23 cellular contexts compared by ENCODE assay signal in the genomic region with DNA sequence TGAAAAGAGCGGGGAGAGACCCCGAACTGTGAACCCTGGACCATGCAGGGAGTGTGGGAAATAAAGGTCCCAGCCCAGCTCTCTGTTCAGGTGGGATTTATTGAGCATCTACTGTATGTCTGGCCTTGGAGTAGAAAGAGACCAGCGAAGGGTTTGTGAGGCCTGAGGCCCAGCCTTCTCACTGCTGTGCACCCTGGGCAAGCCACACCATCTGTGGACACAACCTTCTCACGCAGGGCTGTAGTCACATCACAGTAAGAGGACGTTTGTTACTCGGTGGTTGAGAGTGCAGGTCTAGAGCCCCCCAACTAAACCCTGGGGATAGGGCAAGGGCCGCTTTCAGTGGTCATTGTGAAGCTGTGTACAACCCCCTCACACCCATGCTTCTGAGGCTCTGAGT. TPM values are rescaled to one million over a fixed set of nuclear protein-coding genes. Genes with fewer than 3 reads are reported as not detected.
DNase-seq lines count a peak whose midpoint lies in the region; ATAC-seq and TF ChIP-seq lines count a peak whose summit lies in the region.
"Had no signal": no experiment of that assay in that cellular context is flagged by ENCODE, and none has a peak within 500 bp of the region (broad histone marks: within the 10 kb centered on the region; RNA-seq: fewer than 3 reads in every experiment).

No MANE protein-coding gene starts in this region.

- no peaks in the 10 kb centered on the region for H3K9me3 Mint-ChIP-seq in activated naive CD8-positive, alpha-beta T cell treated with anti-CD3 and anti-CD28 coated beads, Interleukin-2, amount 10 ng/mL, durations not matched to agents 7 days and 5 days
- no peaks in the 10 kb centered on the region for H3K9me3 Mint-ChIP-seq in activated naive CD8-positive, alpha-beta T cell treated with anti-CD3 and anti-CD28 coated beads for 36 hours
- H3K9me3 Mint-ChIP-seq: activated T-helper 17 cell treated with anti-CD3 and anti-CD28 coated beads, Interleukin-2, amount 50 U/mL, for 72 hours; mesothelial cell of epicardium; natural killer cell had no signal

- no peak for TF ChIP-seq POLR2A in testis (IDR thresholded peaks at IDR 0.05)

- 88 to 90% methylated on average over 7 of the region's 7 CpGs for WGBS in testis, 2 donors

- H3K27me3 ChIP-seq in dorsolateral prefrontal cortex (no peaks in the 10 kb centered on the region), testis (no peaks in the 10 kb centered on the region)
- H3K27me3 ChIP-seq: BLaER1 treated with 17β-estradiol and CSF1 and Interleukin-3, amounts not matched to agents 10 nM and 100 nM; colonic mucosa had no signal

- H3K36me3 Mint-ChIP-seq in activated naive CD8-positive, alpha-beta T cell treated with anti-CD3 and anti-CD28 coated beads, Interleukin-2, amount 10 ng/mL, durations not matched to agents 7 days and 5 days = no peaks in the 10 kb centered on the region
- no peaks in the 10 kb centered on the region for H3K36me3 Mint-ChIP-seq in activated naive CD8-positive, alpha-beta T cell treated with anti-CD3 and anti-CD28 coated beads for 36 hours
- H3K36me3 Mint-ChIP-seq: mesothelial cell of epicardium, natural killer cell had no signal

- TF ChIP-seq CTCF in dorsolateral prefrontal cortex (IDR thresholded peaks at IDR 0.05 in 54 of 56, conservative IDR thresholded peaks at IDR 0.05 in 2 of 56; ENCODE audit: low read depth in 1 of 56, partially characterized antibody in 56 of 56) (no peak), testis (IDR thresholded peaks at IDR 0.05) (no peak)

- H3K27me3 Mint-ChIP-seq in activated naive CD8-positive, alpha-beta T cell treated with anti-CD3 and anti-CD28 coated beads, Interleukin-2, amount 10 ng/mL, durations not matched to agents 7 days and 5 days = peaks cover 25% of the 10 kb centered on the region
- H3K27me3 Mint-ChIP-seq in activated naive CD8-positive, alpha-beta T cell treated with anti-CD3 and anti-CD28 coated beads for 36 hours = peaks cover 33% of the 10 kb centered on the region

- peak; percentile 6 for DNase-seq in activated naive CD8-positive, alpha-beta T cell treated with anti-CD3 and anti-CD28 coated beads, Interleukin-2, amount 10 ng/mL, durations not matched to agents 7 days and 5 days
- no peak for DNase-seq in activated naive CD8-positive, alpha-beta T cell treated with anti-CD3 and anti-CD28 coated beads for 36 hours
- DNase-seq in dorsolateral prefrontal cortex (peak in 7 of 10 donors; percentile 2 to 35 (median 12)), mesenteric fat pad (ENCODE audit: low spot score) (peak; percentile 72), testis (peak; percentile 4), iPS-NIHi7 (ENCODE audit: extremely low spot score) (no peak), HK-2 (ENCODE audit: unreplicated experiment) (no peak)
- DNase-seq: ACHN; activated CD4-positive, alpha-beta T cell treated with anti-CD3 and anti-CD28 coated beads for 36 hours; colonic mucosa; GM23248; natural killer cell; NCI-H1048; NCI-H187; NCI-H748 treated with DMSO at 0.1 percent for 48 hours; SHP77 treated with DMSO at 0.1 percent for 48 hours; stimulated activated naive CD4-positive, alpha-beta T cell treated with Interleukin-2 at 50 U/mL for 16 hours had no signal

- H3K4me3 ChIP-seq in dorsolateral prefrontal cortex = peak overlapping the region in 2 of 59 donors; percentile 7 to 24
- H3K4me3 ChIP-seq in testis = no peak overlapping the region
- H3K4me3 ChIP-seq: BLaER1 treated with 17β-estradiol and CSF1 and Interleukin-3, amounts not matched to agents 10 nM and 100 nM; colonic mucosa; GM23248; skin epidermis had no signal

- POLR2A ChIA-PET in activated naive CD8-positive, alpha-beta T cell treated with anti-CD3 and anti-CD28 coated beads, Interleukin-2, amount 10 ng/mL, durations not matched to agents 7 days and 5 days (lab: Charles Lee) = no interaction called here

- no peak overlapping the region for H3K4me3 Mint-ChIP-seq in activated naive CD8-positive, alpha-beta T cell treated with anti-CD3 and anti-CD28 coated beads, Interleukin-2, amount 10 ng/mL, durations not matched to agents 7 days and 5 days
- H3K4me3 Mint-ChIP-seq in activated naive CD8-positive, alpha-beta T cell treated with anti-CD3 and anti-CD28 coated beads for 36 hours = no peak overlapping the region
- H3K4me3 Mint-ChIP-seq: activated CD4-positive, alpha-beta T cell treated with anti-CD3 and anti-CD28 coated beads for 36 hours; activated T-helper 17 cell treated with anti-CD3 and anti-CD28 coated beads, Interleukin-2, amount 50 U/mL, for 72 hours; mesothelial cell of epicardium; natural killer cell had no signal

- H3K27ac ChIP-seq in dorsolateral prefrontal cortex = peak overlapping the region in 42 of 59 donors; percentile 6 to 97 (median 61)
- H3K27ac ChIP-seq in testis = no peak overlapping the region
- H3K27ac ChIP-seq: colonic mucosa, GM23248, skin epidermis had no signal

- no peaks in the 10 kb centered on the region for H3K9me3 ChIP-seq in testis
- H3K9me3 ChIP-seq: BLaER1 treated with 17β-estradiol and CSF1 and Interleukin-3, amounts not matched to agents 10 nM and 100 nM; colonic mucosa had no signal

- H3K4me1 Mint-ChIP-seq in activated naive CD8-positive, alpha-beta T cell treated with anti-CD3 and anti-CD28 coated beads, Interleukin-2, amount 10 ng/mL, durations not matched to agents 7 days and 5 days = no peaks in the 10 kb centered on the region
- H3K4me1 Mint-ChIP-seq in activated naive CD8-positive, alpha-beta T cell treated with anti-CD3 and anti-CD28 coated beads for 36 hours = no peaks in the 10 kb centered on the region
- H3K4me1 Mint-ChIP-seq: mesothelial cell of epicardium, natural killer cell had no signal

- peaks cover 5% of the 10 kb centered on the region for H3K4me1 ChIP-seq in testis
- H3K4me1 ChIP-seq: colonic mucosa had no signal

- no peak overlapping the region for H3K27ac Mint-ChIP-seq in activated naive CD8-positive, alpha-beta T cell treated with anti-CD3 and anti-CD28 coated beads, Interleukin-2, amount 10 ng/mL, durations not matched to agents 7 days and 5 days
- H3K27ac Mint-ChIP-seq in activated naive CD8-positive, alpha-beta T cell treated with anti-CD3 and anti-CD28 coated beads for 36 hours = no peak overlapping the region
- H3K27ac Mint-ChIP-seq: activated CD4-positive, alpha-beta T cell treated with anti-CD3 and anti-CD28 coated beads for 36 hours; activated T-helper 17 cell treated with anti-CD3 and anti-CD28 coated beads, Interleukin-2, amount 50 U/mL, for 72 hours; mesothelial cell of epicardium; natural killer cell; progenitor cell of endocrine pancreas had no signal

- intact Hi-C loops in dorsolateral prefrontal cortex (cut with DNase I) (no loop called here), testis (cut with DNase I; ENCODE audit: low total_unique reads) (no loop called here)

- H3K36me3 ChIP-seq in testis (ENCODE audit: low read depth, missing control alignments) = no peaks in the 10 kb centered on the region
- H3K36me3 ChIP-seq: BLaER1 treated with 17β-estradiol and CSF1 and Interleukin-3, amounts not matched to agents 10 nM and 100 nM; colonic mucosa had no signal

- ATAC-seq in activated naive CD8-positive, alpha-beta T cell treated with anti-CD3 and anti-CD28 coated beads, Interleukin-2, amount 10 ng/mL, durations not matched to agents 7 days and 5 days (ENCODE audit: low read depth) = no peak
- no peak for ATAC-seq in activated CD4-positive, CD25-positive, alpha-beta regulatory T cell treated with anti-CD3 and anti-CD28 coated beads, Interleukin-2, amount 50 U/mL, for 24 hours
- ATAC-seq: activated CD4-positive, alpha-beta T cell treated with anti-CD3 and anti-CD28 coated beads for 36 hours; activated T-helper 17 cell treated with anti-CD3 and anti-CD28 coated beads, Interleukin-2, amount 50 U/mL, for 72 hours; natural killer cell had no signal

RNA-seq across cellular contexts. Expression of a gene that starts 18.2 kb away (rescaled TPM):
- total RNA-seq in activated naive CD8-positive, alpha-beta T cell treated with anti-CD3 and anti-CD28 coated beads, Interleukin-2, amount 10 ng/mL, durations not matched to agents 7 days and 5 days = 1 to 10 TPM in 1 of 2 experiments, under 1 TPM in 1; 0.96 to 1.1 TPM
- total RNA-seq in activated naive CD8-positive, alpha-beta T cell treated with anti-CD3 and anti-CD28 coated beads for 36 hours = 1 to 10 TPM; 1.1 to 1.8 TPM
- total RNA-seq in dorsolateral prefrontal cortex = 10 to 100 TPM; 10.4 to 85.9 (median 23.1) TPM
- total RNA-seq in mesenteric fat pad = 2.7 TPM
- 10 to 100 TPM; 75.7 to 78.6 TPM for total RNA-seq in testis
- 34.5 TPM for polyA plus RNA-seq in testis (ENCODE audit: insufficient read depth, low read depth, low replicate concordance)
- polyA plus RNA-seq: GM23248 had no signal

Comparison
In these comparisons a context has a peak if more than half of its experiments do, and no peak if none do; other contexts are left out.
1. DNase-seq: peak in activated naive CD8-positive, alpha-beta T cell treated with anti-CD3 and anti-CD28 coated beads, Interleukin-2, amount 10 ng/mL, durations not matched to agents 7 days and 5 days (single experiment), dorsolateral prefrontal cortex (7 of 10), mesenteric fat pad (single experiment) and testis (single experiment); none in activated naive CD8-positive, alpha-beta T cell treated with anti-CD3 and anti-CD28 coated beads for 36 hours (single experiment), iPS-NIHi7 (single experiment) and HK-2 (single experiment).
2. H3K27ac ChIP-seq: peak in dorsolateral prefrontal cortex (42 of 59); none in testis (0 of 2).